1 cellular context compared by ENCODE assay signal in the genomic region with DNA sequence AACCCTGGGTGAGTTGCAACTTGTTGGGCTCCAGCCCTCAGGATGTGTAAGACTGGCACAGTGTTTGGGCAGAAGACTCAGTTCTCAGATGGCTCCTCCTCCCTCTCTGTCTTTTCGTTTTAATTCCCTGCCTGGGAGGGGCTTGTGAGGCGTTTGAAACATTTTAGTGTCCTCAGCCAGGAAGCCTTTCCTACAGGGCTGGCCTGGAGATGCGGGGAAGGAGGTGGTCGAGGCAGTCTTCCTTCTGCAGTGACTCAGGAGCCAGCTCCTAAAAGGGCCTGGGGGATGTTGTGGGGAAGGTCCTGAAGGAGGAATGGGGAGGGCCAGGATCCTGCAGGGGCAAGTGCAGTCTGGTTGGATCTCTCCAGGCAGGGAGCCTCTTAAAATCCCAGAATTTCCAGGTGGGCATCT.
TF ChIP-seq lines count a peak whose summit lies in the region.

No MANE protein-coding gene starts in this region.

TF ChIP-seq in IMR-90, 13 proteins besides CTCF, POLR2A, EP300 and RAD21:
- TF ChIP-seq NFE2L2 (IDR thresholded peaks at IDR 0.05; ENCODE audit: low read depth, low read length) (no peak), MAZ (IDR thresholded peaks at IDR 0.05; ENCODE audit: borderline replicate concordance, low read depth, low read length) (no peak), RFX5 (IDR thresholded peaks at IDR 0.05; ENCODE audit: low read depth, low read length) (no peak), RCOR1 (IDR thresholded peaks at IDR 0.05; ENCODE audit: insufficient replicate concordance, low read length) (no peak), BHLHE40 (IDR thresholded peaks at IDR 0.05; ENCODE audit: low read depth, low read length) (no peak), CHD1 (IDR thresholded peaks at IDR 0.05; ENCODE audit: low read depth, low read length) (no peak), MXI1 (IDR thresholded peaks at IDR 0.05; ENCODE audit: borderline replicate concordance, low read depth, low read length) (no peak), ELK1 (IDR thresholded peaks at IDR 0.05; ENCODE audit: borderline replicate concordance, low read depth, low read length) (no peak), FOS (IDR thresholded peaks at IDR 0.05; ENCODE audit: low read depth, low read length) (no peak), SMC3 (IDR thresholded peaks at IDR 0.05; ENCODE audit: low read depth, low read length) (no peak), CEBPB (IDR thresholded peaks at IDR 0.05; ENCODE audit: low read depth, low read length) (no peak), MAFK (IDR thresholded peaks at IDR 0.05; ENCODE audit: low read depth, low read length) (no peak)
- TF ChIP-seq, protein P1, sequence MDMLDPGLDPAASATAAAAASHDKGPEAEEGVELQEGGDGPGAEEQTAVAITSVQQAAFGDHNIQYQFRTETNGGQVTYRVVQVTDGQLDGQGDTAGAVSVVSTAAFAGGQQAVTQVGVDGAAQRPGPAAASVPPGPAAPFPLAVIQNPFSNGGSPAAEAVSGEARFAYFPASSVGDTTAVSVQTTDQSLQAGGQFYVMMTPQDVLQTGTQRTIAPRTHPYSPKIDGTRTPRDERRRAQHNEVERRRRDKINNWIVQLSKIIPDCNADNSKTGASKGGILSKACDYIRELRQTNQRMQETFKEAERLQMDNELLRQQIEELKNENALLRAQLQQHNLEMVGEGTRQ (IDR thresholded peaks at IDR 0.05; ENCODE audit: low read depth, low read length), result no peak
